In genomic region chr12:1171657-1172056, GRCh38 we compare ENCODE assay signal across 9 cellular contexts.
DNase-seq lines count a peak whose midpoint lies in the region; ATAC-seq and TF ChIP-seq lines count a peak whose summit lies in the region.
"Had no signal": no experiment of that assay in that cellular context is flagged by ENCODE, and none has a peak within 500 bp of the region (broad histone marks: within the 10 kb centered on the region; RNA-seq: fewer than 3 reads in every experiment).

No MANE protein-coding gene starts in this region.

- peaks cover 13% of the 10 kb centered on the region for H3K36me3 Mint-ChIP-seq in stimulated activated effector memory CD8-positive, alpha-beta T cell treated with anti-CD3 and anti-CD28 coated beads, Interleukin-12 subunit alpha, Interleukin-12 subunit beta, amount 100 ng/mL, for 72 hours
- peaks cover 17 to 22% of the 10 kb centered on the region in 2 donors for H3K36me3 Mint-ChIP-seq in stimulated activated naive B cell treated with anti-CD40 and anti-IgM and Interleukin-4, amounts not matched to agents 10 μg/mL and 1 μg/mL and 100 μg/mL, for 72 hours

- no peaks in the 10 kb centered on the region for H3K36me3 ChIP-seq in A673 (ENCODE audit: insufficient read depth, low read length, poor library complexity, severe bottlenecking)
- peaks cover 4% of the 10 kb centered on the region; the same call in 1 of the 2 replicates for H3K36me3 ChIP-seq in OCI-LY7 (ENCODE audit: insufficient read depth, low read length)

- H3K4me3 Mint-ChIP-seq in stimulated activated effector memory CD8-positive, alpha-beta T cell treated with anti-CD3 and anti-CD28 coated beads, Interleukin-12 subunit alpha, Interleukin-12 subunit beta, amount 100 ng/mL, for 72 hours: no peak overlapping the region
- no peak overlapping the region for H3K4me3 Mint-ChIP-seq in stimulated activated naive B cell treated with anti-CD40 and anti-IgM and Interleukin-4, amounts not matched to agents 10 μg/mL and 1 μg/mL and 100 μg/mL, for 72 hours
- H3K4me3 Mint-ChIP-seq: B cell had no signal

- H3K27me3 ChIP-seq in A673 (replicated peaks; ENCODE audit: insufficient read depth, low read depth, low read length, poor library complexity): no peaks in the 10 kb centered on the region

- H3K4me1 ChIP-seq in A673 (ENCODE audit: insufficient read depth, low read length, poor library complexity, severe bottlenecking): peaks cover 21% of the 10 kb centered on the region
- peaks cover 24% of the 10 kb centered on the region for H3K4me1 ChIP-seq in OCI-LY7 (ENCODE audit: insufficient read depth, low read length, poor library complexity, severe bottlenecking)

- POLR2A ChIA-PET in A673 (lab: Charles Lee; ENCODE audit: low non-redundant PET) (interaction anchor here (0.6 kb wide), 1 partner anchor 412 kb away, joined by 11 read pairs; no protein-coding TSS in a partner anchor), OCI-LY7 (lab: Charles Lee) (interaction anchor here (0.6 to 1.0 kb wide), 4 partner anchors 54 to 342 kb away, joined by 3 read pairs; no protein-coding TSS in a partner anchor)

- no peaks in the 10 kb centered on the region for H3K4me1 Mint-ChIP-seq in stimulated activated effector memory CD8-positive, alpha-beta T cell treated with anti-CD3 and anti-CD28 coated beads, Interleukin-12 subunit alpha, Interleukin-12 subunit beta, amount 100 ng/mL, for 72 hours
- peaks cover 0 to 2% of the 10 kb centered on the region in 2 donors for H3K4me1 Mint-ChIP-seq in stimulated activated naive B cell treated with anti-CD40 and anti-IgM and Interleukin-4, amounts not matched to agents 10 μg/mL and 1 μg/mL and 100 μg/mL, for 72 hours

- no peak for ATAC-seq in stimulated activated effector memory CD8-positive, alpha-beta T cell treated with anti-CD3 and anti-CD28 coated beads, Interleukin-12 subunit alpha, Interleukin-12 subunit beta, amount 100 ng/mL, for 72 hours
- no peak for ATAC-seq in HG03108 (IDR thresholded peaks at IDR 0.05; ENCODE audit: unreplicated experiment)
- ATAC-seq in stimulated activated naive B cell treated with anti-CD40 and anti-IgM and Interleukin-4, amounts not matched to agents 10 μg/mL and 1 μg/mL and 100 μg/mL, for 72 hours (replicated peaks): no peak

- no peaks in the 10 kb centered on the region for H4K20me1 ChIP-seq in OCI-LY7 (ENCODE audit: insufficient read depth, low read length)

- H3K9me2 ChIP-seq in OCI-LY7 (ENCODE audit: insufficient read depth, low read length): no peaks in the 10 kb centered on the region

- H3K9me3 ChIP-seq in A673 (ENCODE audit: low read depth, low read length, poor library complexity, severe bottlenecking) (no peaks in the 10 kb centered on the region), OCI-LY7 (ENCODE audit: low read length) (no peaks in the 10 kb centered on the region)

- H3K4me3 ChIP-seq in A673 (ENCODE audit: low read depth, low read length, poor library complexity, severe bottlenecking) (no peak overlapping the region), OCI-LY7 (ENCODE audit: low read depth, low read length, poor library complexity, severe bottlenecking) (no peak overlapping the region)

- no peaks in the 10 kb centered on the region for H3K9me3 Mint-ChIP-seq in stimulated activated effector memory CD8-positive, alpha-beta T cell treated with anti-CD3 and anti-CD28 coated beads, Interleukin-12 subunit alpha, Interleukin-12 subunit beta, amount 100 ng/mL, for 72 hours
- no peaks in the 10 kb centered on the region for H3K9me3 Mint-ChIP-seq in stimulated activated naive B cell treated with anti-CD40 and anti-IgM and Interleukin-4, amounts not matched to agents 10 μg/mL and 1 μg/mL and 100 μg/mL, for 72 hours

- intact Hi-C loops in A673 (cut with micrococcal nuclease; ENCODE audit: unreplicated experiment): no loop called here
- intact Hi-C loops in OCI-LY7 (cut with micrococcal nuclease; ENCODE audit: unreplicated experiment): no loop called here
- intact Hi-C loops in posterior cingulate gyrus (cut with DNase I): no loop called here

- H3K27ac ChIP-seq in A673 (ENCODE audit: low read depth, low read length, poor library complexity, severe bottlenecking) (peak overlapping the region; percentile 56), OCI-LY7 (ENCODE audit: low read depth, low read length, poor library complexity, severe bottlenecking) (no peak overlapping the region)

- no peak overlapping the region for H3K27ac Mint-ChIP-seq in stimulated activated effector memory CD8-positive, alpha-beta T cell treated with anti-CD3 and anti-CD28 coated beads, Interleukin-12 subunit alpha, Interleukin-12 subunit beta, amount 100 ng/mL, for 72 hours
- no peak overlapping the region for H3K27ac Mint-ChIP-seq in stimulated activated naive B cell treated with anti-CD40 and anti-IgM and Interleukin-4, amounts not matched to agents 10 μg/mL and 1 μg/mL and 100 μg/mL, for 72 hours
- H3K27ac Mint-ChIP-seq: B cell had no signal

- TF ChIP-seq CTCF in A673 (conservative IDR thresholded peaks at IDR 0.05; ENCODE audit: low read depth, low read length) (no peak), OCI-LY7 (conservative IDR thresholded peaks at IDR 0.05; ENCODE audit: low read length) (no peak)

- H3K27me3 Mint-ChIP-seq in stimulated activated naive B cell treated with anti-CD40 and anti-IgM and Interleukin-4, amounts not matched to agents 10 μg/mL and 1 μg/mL and 100 μg/mL, for 72 hours: no peaks in the 10 kb centered on the region
- H3K27me3 Mint-ChIP-seq: B cell had no signal

- H3K4me2 ChIP-seq in OCI-LY7 (ENCODE audit: low read length): peak overlapping the region; percentile 29; the same call in 1 of the 2 replicates

- no peaks in the 10 kb centered on the region for H3K79me2 ChIP-seq in OCI-LY7 (ENCODE audit: insufficient read depth, low read depth, low read length)

- no TSS peak for BruUV-seq in A673 (replicated peaks; lab: Mats Ljungman, UMichigan)
- BruUV-seq in OCI-LY7 (replicated peaks; lab: Mats Ljungman, UMichigan): no TSS peak

- H2AFZ ChIP-seq in OCI-LY7 (ENCODE audit: low read length): no peak overlapping the region

- CTCF ChIA-PET in A673 (lab: Charles Lee): no interaction called here
- CTCF ChIA-PET in OCI-LY7 (lab: Charles Lee; ENCODE audit: unreplicated experiment): no interaction called here

- DNase-seq in A673 (ENCODE audit: low spot score): peak; percentile 85
- peak; percentile 62 for DNase-seq in LHCN-M2 (ENCODE audit: low read depth)
- DNase-seq in OCI-LY7 (ENCODE audit: low spot score): peak; percentile 35
- DNase-seq in fibroblast of gingiva (ENCODE audit: low read depth): peak; percentile 23
- DNase-seq in posterior cingulate gyrus: no peak
- no peak for DNase-seq in stimulated activated effector memory CD8-positive, alpha-beta T cell treated with anti-CD3 and anti-CD28 coated beads, Interleukin-12 subunit alpha, Interleukin-12 subunit beta, amount 100 ng/mL, for 72 hours (ENCODE audit: low spot score in 2 of 2)
- no peak for DNase-seq in stimulated activated naive B cell treated with anti-CD40 and anti-IgM and Interleukin-4, amounts not matched to agents 10 μg/mL and 1 μg/mL and 100 μg/mL, for 72 hours

Comparison
In these comparisons a context has a peak if more than half of its experiments do, and no peak if none do; other contexts are left out.
1. DNase-seq: peak in A673 (single experiment), LHCN-M2 (single experiment), OCI-LY7 (single experiment) and fibroblast of gingiva (single experiment); none in posterior cingulate gyrus (0 of 10), stimulated activated effector memory CD8-positive, alpha-beta T cell treated with anti-CD3 and anti-CD28 coated beads, Interleukin-12 subunit alpha, Interleukin-12 subunit beta, amount 100 ng/mL, for 72 hours (0 of 2) and stimulated activated naive B cell treated with anti-CD40 and anti-IgM and Interleukin-4, amounts not matched to agents 10 μg/mL and 1 μg/mL and 100 μg/mL, for 72 hours (single experiment).